Comparison of ENCODE assay signal across 8 cellular contexts in genomic region chr21:42892931-42893660, GRCh38. TPM values are rescaled to one million over a fixed set of nuclear protein-coding genes. Genes with fewer than 3 reads are reported as not detected.
DNase-seq lines count a peak whose midpoint lies in the region; ATAC-seq and TF ChIP-seq lines count a peak whose summit lies in the region.

Gene NDUFV3 (plus strand): TSS chr21:42893309. CDS start chr21:42893334, 25 bp downstream.

- H3K27ac Mint-ChIP-seq in T-helper 17 cell: peak within 1 kb of the TSS; percentile 95

- H3K9me3 ChIP-seq in T-helper 17 cell (ENCODE audit: control insufficient read depth, low read length, poor library complexity, severe bottlenecking): no peaks in the 10 kb centered on the region
- no peaks in the 10 kb centered on the region for H3K9me3 ChIP-seq in left ventricle myocardium inferior (replicated peaks)
- H3K9me3 ChIP-seq in prostate gland: no peaks in the 10 kb centered on the region

- H3K4me1 Mint-ChIP-seq in T-helper 17 cell: peaks cover 11% of the 10 kb centered on the region

- H3K36me3 Mint-ChIP-seq in T-helper 17 cell (ENCODE audit: low read depth): peaks cover 3% of the 10 kb centered on the region

- intact Hi-C loops in left ventricle myocardium inferior (cut with micrococcal nuclease) (no loop called here), prostate gland (cut with DNase I) (no loop called here)

- H3K36me3 ChIP-seq in left ventricle myocardium inferior: peaks cover 15% of the 10 kb centered on the region
- H3K36me3 ChIP-seq in prostate gland: no peaks in the 10 kb centered on the region
- H3K36me3 ChIP-seq in urinary bladder (ENCODE audit: insufficient read depth): no peaks in the 10 kb centered on the region

- no peaks in the 10 kb centered on the region for H3K27me3 ChIP-seq in left ventricle myocardium inferior (ENCODE audit: low read depth)
- H3K27me3 ChIP-seq in prostate gland (replicated peaks; ENCODE audit: insufficient read depth): no peaks in the 10 kb centered on the region

- WGBS in prostate gland: under 1% methylated on average over 36 of the region's 77 CpGs
- under 1% methylated on average over 77 of the region's 77 CpGs for WGBS in urinary bladder

- DNase-seq in NCI-H1694 treated with DMSO at 0.1 percent for 48 hours (lab: John Stamatoyannopoulos, UW): peak; percentile 98
- DNase-seq in T-helper 17 cell: peak; percentile 99 to 100 (median 100)
- peak; percentile 77 to 100 (median 99) for DNase-seq in amygdala (lab: John Stamatoyannopoulos, UW)
- peak; percentile 100 for DNase-seq in left ventricle myocardium inferior
- peak; percentile 100 for DNase-seq in prostate gland (ENCODE audit: low spot score)

- H3K4me3 Mint-ChIP-seq in T-helper 17 cell: peak within 1 kb of the TSS; percentile 96

- no peak for TF ChIP-seq CTCF in left ventricle myocardium inferior (IDR thresholded peaks at IDR 0.05; ENCODE audit: borderline replicate concordance)
- TF ChIP-seq CTCF in prostate gland (IDR thresholded peaks at IDR 0.05): peak in 2 of 4 experiments; percentile 34 to 58

- TF ChIP-seq POLR2A in GM15510 (IDR thresholded peaks at IDR 0.05; ENCODE audit: borderline replicate concordance, extremely low read depth, insufficient read length) (peak; percentile 96), prostate gland (IDR thresholded peaks at IDR 0.05) (peak; percentile 98)

- ATAC-seq in HG02885 (IDR thresholded peaks at IDR 0.05; ENCODE audit: poor library complexity, unreplicated experiment) (peak; percentile 92), T-helper 17 cell (peak; percentile 93)

- H3K4me1 ChIP-seq in left ventricle myocardium inferior (peaks cover 44% of the 10 kb centered on the region), prostate gland (replicated peaks) (no peaks in the 10 kb centered on the region), urinary bladder (ENCODE audit: insufficient read depth) (no peaks in the 10 kb centered on the region)

- peak within 1 kb of the TSS; percentile 98 for H3K27ac ChIP-seq in left ventricle myocardium inferior (replicated peaks)
- H3K27ac ChIP-seq in prostate gland: peak within 1 kb of the TSS; percentile 93 to 97
- peak within 1 kb of the TSS; percentile 93 for H3K27ac ChIP-seq in urinary bladder (ENCODE audit: low read depth)

- no peaks in the 10 kb centered on the region for H3K27me3 Mint-ChIP-seq in T-helper 17 cell

- H3K4me3 ChIP-seq in left ventricle myocardium inferior (peak within 1 kb of the TSS; percentile 94), prostate gland (peak within 1 kb of the TSS; percentile 85 to 92), urinary bladder (ENCODE audit: low read depth, low read length) (peak within 1 kb of the TSS; percentile 88)

RNA-seq across cellular contexts. Expression of gene NDUFV3, which starts in this region (rescaled TPM):
- 10 to 100 TPM; 17.8 to 18.0 TPM for total RNA-seq in T-helper 17 cell
- total RNA-seq in left ventricle myocardium inferior: 52.0 TPM
- total RNA-seq in prostate gland: 10 to 100 TPM; 33.2 to 42.1 TPM
- 48.1 TPM for total RNA-seq in urinary bladder
- polyA plus RNA-seq in urinary bladder: 30.5 TPM

Comparison
In these comparisons a context has a peak if more than half of its experiments do, and no peak if none do; other contexts are left out.
1. Peak in every context shown above with its lines: DNase-seq, ATAC-seq, H3K4me3 ChIP-seq and H3K27ac ChIP-seq.